ENCODE assay signal across 22 cellular contexts in the genomic region with DNA sequence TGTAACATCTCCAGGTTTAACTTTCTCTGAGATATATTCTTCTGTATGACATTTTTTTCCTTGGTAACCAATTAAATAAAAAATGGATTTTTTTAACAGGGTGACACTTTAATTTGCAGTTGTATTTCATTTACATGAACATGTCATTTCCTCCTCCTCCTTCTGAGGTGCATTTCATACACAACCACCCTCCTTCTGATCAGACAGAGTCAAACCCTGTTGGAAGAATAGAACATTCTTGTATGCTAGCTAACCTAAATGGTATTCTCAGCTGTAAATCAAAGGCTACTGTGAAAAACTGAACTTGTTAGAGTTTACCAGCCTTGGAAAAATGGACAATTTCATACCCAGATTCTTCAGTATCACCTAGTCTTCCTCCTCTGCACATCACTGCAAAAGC. TPM values are rescaled to one million over a fixed set of nuclear protein-coding genes. Genes with fewer than 3 reads are reported as not detected.
"Had no signal": no experiment of that assay in that cellular context is flagged by ENCODE, and none has a peak within 500 bp of the region (broad histone marks: within the 10 kb centered on the region; RNA-seq: fewer than 3 reads in every experiment).

No MANE protein-coding gene starts in this region.

- H3K4me1 ChIP-seq: colonic mucosa, foreskin keratinocyte, uterus had no signal

- H3K9me3 Mint-ChIP-seq: nephron; stimulated activated memory B cell treated with anti-CD40 and anti-IgM and Interleukin-4, amounts not matched to agents 10 μg/mL and 1 μg/mL and 100 μg/mL, for 72 hours; stimulated activated naive CD8-positive, alpha-beta T cell treated with anti-CD3 and anti-CD28 coated beads, Interleukin-15, Interleukin-2, amounts not matched to agents 100 ng/mL and 50 ng/mL, for 24 hours had no signal

- ATAC-seq: foreskin keratinocyte; left colon; stimulated activated memory B cell treated with anti-CD40 and anti-IgM and Interleukin-4, amounts not matched to agents 10 μg/mL and 1 μg/mL and 100 μg/mL, for 72 hours had no signal

- H3K4me2 ChIP-seq: hepatocyte, smooth muscle cell had no signal

- H3K27me3 ChIP-seq: colonic mucosa, foreskin keratinocyte, hepatocyte, right atrium auricular region, sigmoid colon, tibial artery, upper lobe of left lung, uterus had no signal

- H3K9me3 ChIP-seq: colonic mucosa, right atrium auricular region, sigmoid colon, tibial artery, upper lobe of left lung, uterus had no signal

- H3K4me3 Mint-ChIP-seq: endodermal cell; naive B cell; nephron; stimulated activated memory B cell treated with anti-CD40 and anti-IgM and Interleukin-4, amounts not matched to agents 10 μg/mL and 1 μg/mL and 100 μg/mL, for 72 hours; stimulated activated naive CD8-positive, alpha-beta T cell treated with anti-CD3 and anti-CD28 coated beads, Interleukin-15, Interleukin-2, amounts not matched to agents 100 ng/mL and 50 ng/mL, for 24 hours had no signal

- DNase-seq: colonic mucosa; effector CD4-positive, alpha-beta T cell; endodermal cell; erythroblast; foreskin keratinocyte; left colon; mesendoderm; naive B cell; sigmoid colon; stimulated activated CD4-positive, alpha-beta T cell treated with anti-CD3 and anti-CD28 coated beads, Interleukin-4, amount 100 ng/mL, for 1 hour; stimulated activated CD8-positive, alpha-beta memory T cell treated with anti-CD3 and anti-CD28 coated beads, Interleukin-4, amount 100 ng/mL, for 48 hours; tibial artery; upper lobe of left lung; uterus had no signal

- H3K27ac Mint-ChIP-seq: endodermal cell; naive B cell; stimulated activated memory B cell treated with anti-CD40 and anti-IgM and Interleukin-4, amounts not matched to agents 10 μg/mL and 1 μg/mL and 100 μg/mL, for 72 hours; stimulated activated naive CD8-positive, alpha-beta T cell treated with anti-CD3 and anti-CD28 coated beads, Interleukin-15, Interleukin-2, amounts not matched to agents 100 ng/mL and 50 ng/mL, for 24 hours had no signal

- H3K27me3 Mint-ChIP-seq: naive B cell; stimulated activated memory B cell treated with anti-CD40 and anti-IgM and Interleukin-4, amounts not matched to agents 10 μg/mL and 1 μg/mL and 100 μg/mL, for 72 hours; stimulated activated naive CD8-positive, alpha-beta T cell treated with anti-CD3 and anti-CD28 coated beads, Interleukin-15, Interleukin-2, amounts not matched to agents 100 ng/mL and 50 ng/mL, for 24 hours had no signal

- H3K36me3 ChIP-seq: colonic mucosa, uterus had no signal

- H3K27ac ChIP-seq: colonic mucosa, foreskin keratinocyte, hepatocyte, right atrium auricular region, sigmoid colon, tibial artery, upper lobe of left lung, uterus had no signal

- H3K4me3 ChIP-seq: colonic mucosa, hepatocyte, right atrium auricular region, sigmoid colon, smooth muscle cell, tibial artery, upper lobe of left lung, uterus had no signal

- H2AFZ ChIP-seq: hepatocyte had no signal

RNA-seq across cellular contexts. Expression of gene CHRM4, which starts 52.7 kb away (rescaled TPM):
- total RNA-seq: foreskin keratinocyte, lung microvascular endothelial cell had no signal
- polyA plus RNA-seq: foreskin keratinocyte, hepatocyte, liver had no signal
